ENCODE assay signal across 1 cellular context in the genomic region with DNA sequence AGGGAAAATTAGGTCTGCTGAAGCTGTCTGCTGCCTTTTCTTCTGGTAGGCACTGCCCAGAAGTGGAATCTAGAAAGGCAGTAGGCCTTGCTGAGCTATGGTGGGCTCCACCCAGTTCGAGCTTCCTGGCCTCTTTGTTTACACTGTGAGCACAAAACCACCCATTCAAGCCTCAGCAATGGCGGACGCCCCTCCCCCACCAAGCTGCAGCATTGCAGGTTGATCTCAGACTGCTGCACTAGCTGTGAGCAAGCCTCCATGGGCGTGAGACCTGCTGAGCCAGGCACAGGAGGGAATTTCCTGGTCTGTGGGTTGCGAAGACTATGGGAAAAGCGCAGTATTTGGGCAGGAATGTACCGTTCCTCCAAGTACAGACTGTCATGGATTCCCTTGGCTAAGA.
TF ChIP-seq lines count a peak whose summit lies in the region.

No MANE protein-coding gene starts in this region.

TF ChIP-seq in SK-N-SH, 30 proteins besides CTCF, POLR2A, EP300 and RAD21 (continued from another document):
- TF ChIP-seq IRF3 (IDR thresholded peaks at IDR 0.05; ENCODE audit: low read depth, low read length) (no peak), MEF2A (IDR thresholded peaks at IDR 0.05; ENCODE audit: borderline replicate concordance, low read depth) (no peak), FOSL2 (IDR thresholded peaks at IDR 0.05; ENCODE audit: borderline replicate concordance, low read depth) (no peak), FOXM1 (IDR thresholded peaks at IDR 0.05; ENCODE audit: low read depth) (no peak), GATA2 (CRISPR knock-in tag; IDR thresholded peaks at IDR 0.05) (no peak), ELF1 (IDR thresholded peaks at IDR 0.05) (no peak), NRF1 (IDR thresholded peaks at IDR 0.05; ENCODE audit: low read depth, low read length) (no peak), NFIC (IDR thresholded peaks at IDR 0.05; ENCODE audit: borderline replicate concordance) (no peak), TAF1 (IDR thresholded peaks at IDR 0.05; ENCODE audit: borderline replicate concordance, low read depth, low read length) (no peak), MXI1 (IDR thresholded peaks at IDR 0.05; ENCODE audit: low read depth, low read length) (no peak), GABPA (IDR thresholded peaks at IDR 0.05; ENCODE audit: low read depth) (no peak), CHD2 (IDR thresholded peaks at IDR 0.05; ENCODE audit: low read length, partially characterized antibody) (no peak), YY1 (IDR thresholded peaks at IDR 0.05; ENCODE audit: low read depth) (no peak), RFX5 (IDR thresholded peaks at IDR 0.05; ENCODE audit: low read length) (no peak), USF1 (IDR thresholded peaks at IDR 0.05; ENCODE audit: borderline replicate concordance, low read depth) (no peak), TCF12 (IDR thresholded peaks at IDR 0.05) (no peak)
